ENCODE assay signal across 1 cellular context in genomic region chr5:177098772-177099152, GRCh38.
TF ChIP-seq lines count a peak whose summit lies in the region.

No MANE protein-coding gene starts in this region.

TF ChIP-seq in WTC11, 78 proteins besides CTCF, POLR2A, EP300 and RAD21 (continued from another document):
- TF ChIP-seq USF2 (CRISPR knock-in tag; IDR thresholded peaks at IDR 0.05) (peak; percentile 34; the same call in 1 of the 2 replicates), ZNF423 (CRISPR knock-in tag; IDR thresholded peaks at IDR 0.05) (no peak)
